In genomic region chr3:15429080-15429479, GRCh38 we compare ENCODE assay signal across 1 cellular context.
TF ChIP-seq lines count a peak whose summit lies in the region.

No MANE protein-coding gene starts in this region.

TF ChIP-seq in SK-N-SH, 30 proteins besides CTCF, POLR2A, EP300 and RAD21 (continued from another document):
- TF ChIP-seq SIN3A (IDR thresholded peaks at IDR 0.05; ENCODE audit: borderline replicate concordance, low read depth, low read length): no peak
- TF ChIP-seq MXI1 (IDR thresholded peaks at IDR 0.05; ENCODE audit: low read depth, low read length): no peak
- TF ChIP-seq MEF2A (IDR thresholded peaks at IDR 0.05; ENCODE audit: borderline replicate concordance, low read depth): no peak
- no peak for TF ChIP-seq PBX3 (IDR thresholded peaks at IDR 0.05)
- no peak for TF ChIP-seq JUND (IDR thresholded peaks at IDR 0.05)
- no peak for TF ChIP-seq RCOR1 (IDR thresholded peaks at IDR 0.05; ENCODE audit: low read length)
